ENCODE assay signal across 13 cellular contexts in genomic region chr17:55272711-55273578, GRCh38. TPM values are rescaled to one million over a fixed set of nuclear protein-coding genes. Genes with fewer than 3 reads are reported as not detected.
A peak's percentile ranks its signal among the peaks of the same experiment; 100 is the strongest.
DNase-seq lines count a peak whose midpoint lies in the region; ATAC-seq and TF ChIP-seq lines count a peak whose summit lies in the region.
"Had no signal": no experiment of that assay in that cellular context is flagged by ENCODE, and none has a peak within 500 bp of the region (broad histone marks: within the 10 kb centered on the region; RNA-seq: fewer than 3 reads in every experiment).

No MANE protein-coding gene starts in this region.

- H3K9ac ChIP-seq in BLaER1: no peak overlapping the region
- H3K9ac ChIP-seq: KMS-11 had no signal

- intact Hi-C loops in right lobe of liver (cut with DNase I): no loop called here

- H3K9me3 ChIP-seq in BLaER1 (no peaks in the 10 kb centered on the region), right lobe of liver (no peaks in the 10 kb centered on the region)

- H3K4me3 ChIP-seq in BLaER1 (no peak overlapping the region), right lobe of liver (peak overlapping the region in 2 of 3 donors; percentile 8 to 13), skin epidermis (no peak overlapping the region)

- peaks cover 7% of the 10 kb centered on the region for H3K27me3 ChIP-seq in BLaER1
- no peaks in the 10 kb centered on the region for H3K27me3 ChIP-seq in right lobe of liver

- DNase-seq in caudate nucleus (lab: John Stamatoyannopoulos, UW) (peak in 1 of 61 donors; percentile 21), right lobe of liver (no peak), NCI-H510A treated with DMSO at 0.1 percent for 48 hours (lab: John Stamatoyannopoulos, UW) (no peak), activated T-cell treated with anti-CD3 and anti-CD28 coated beads for 4 hours (no peak)
- DNase-seq: NCI-H1436; NCI-H524 treated with DMSO at 0.1 percent for 48 hours; stimulated activated CD4-positive, alpha-beta T cell treated with anti-CD3 and anti-CD28 coated beads, Interleukin-2, amount 100 ng/mL, for 48 hours had no signal

- H4K20me1 ChIP-seq in BLaER1: no peaks in the 10 kb centered on the region

- H3K36me3 ChIP-seq in BLaER1: no peaks in the 10 kb centered on the region
- peaks cover 0 to 3% (median 1%) of the 10 kb centered on the region in 4 donors for H3K36me3 ChIP-seq in right lobe of liver

- H3K27ac ChIP-seq in BLaER1: no peak overlapping the region
- peak overlapping the region; percentile 84 for H3K27ac ChIP-seq in caudate nucleus (ENCODE audit: low read depth, low read length)
- peak overlapping the region in 2 of 3 donors; percentile 51 to 82 for H3K27ac ChIP-seq in right lobe of liver
- H3K27ac ChIP-seq in skin epidermis: peak overlapping the region in 11 of 21 experiments; percentile 17 to 69 (median 50)
- H3K27ac ChIP-seq: KMS-11 had no signal

- TF ChIP-seq CTCF in right lobe of liver (IDR thresholded peaks at IDR 0.05): no peak

- TF ChIP-seq POLR2A in right lobe of liver (IDR thresholded peaks at IDR 0.05): no peak

- H3K4me2 ChIP-seq in BLaER1: peak overlapping the region; percentile 12; the same call in 1 of the 2 replicates
- H3K4me2 ChIP-seq: KMS-11 had no signal

- WGBS in right lobe of liver (ENCODE audit: insufficient coverage, low coverage, low lambda C conversion rate, missing lambda C conversion rate): 14% methylated on average over 7 of the region's 13 CpGs

- peak in 3 of 4 donors; percentile 9 to 43 (median 15) for ATAC-seq in right lobe of liver
- ATAC-seq in GM21515 (IDR thresholded peaks at IDR 0.05; ENCODE audit: unreplicated experiment): no peak
- no peak for ATAC-seq in HG02623 (IDR thresholded peaks at IDR 0.05; ENCODE audit: unreplicated experiment)
- ATAC-seq: Panc1 had no signal

- peaks cover 7% of the 10 kb centered on the region for H3K4me1 ChIP-seq in BLaER1
- H3K4me1 ChIP-seq in right lobe of liver: peaks cover 0 to 67% (median 8%) of the 10 kb centered on the region in 4 donors

RNA-seq across cellular contexts. Expression of gene HLF, which starts 8.2 kb away (rescaled TPM):
- 10 to 100 TPM; 16.4 to 96.9 (median 42.6) TPM for total RNA-seq in right lobe of liver

Comparison
In these comparisons a context has a peak if more than half of its experiments do, and no peak if none do; other contexts are left out.
1. H3K4me3 ChIP-seq: peak in right lobe of liver (2 of 3); none in BLaER1 (single experiment) and skin epidermis (0 of 7).
2. ATAC-seq: peak in right lobe of liver (3 of 4); none in GM21515 (single experiment) and HG02623 (single experiment).